In the genomic region with DNA sequence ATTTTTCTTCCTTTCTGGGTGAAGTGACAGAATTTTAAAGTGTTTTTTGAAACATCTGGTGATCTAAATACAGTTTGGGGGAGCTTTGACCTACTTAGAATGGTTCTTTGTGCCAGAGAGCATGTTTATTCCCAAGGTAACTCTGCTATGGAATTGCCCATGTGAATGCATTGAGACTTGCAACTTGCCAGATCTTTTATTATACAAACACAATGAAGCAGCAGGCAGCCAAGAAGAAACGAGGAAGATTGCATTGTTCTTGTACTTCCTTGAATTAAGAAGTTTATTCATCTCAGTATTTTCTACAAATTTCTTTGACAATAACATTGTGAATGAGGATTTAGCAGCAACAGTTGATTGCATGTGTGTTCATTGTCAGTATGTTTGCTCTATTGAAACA, we compare ENCODE assay signal across 1 cellular context.
TF ChIP-seq lines count a peak whose summit lies in the region.

No MANE protein-coding gene starts in this region.

TF ChIP-seq in GM23338, 12 proteins besides CTCF, POLR2A, EP300 and RAD21 (continued from another document):
- TF ChIP-seq, protein P1, sequence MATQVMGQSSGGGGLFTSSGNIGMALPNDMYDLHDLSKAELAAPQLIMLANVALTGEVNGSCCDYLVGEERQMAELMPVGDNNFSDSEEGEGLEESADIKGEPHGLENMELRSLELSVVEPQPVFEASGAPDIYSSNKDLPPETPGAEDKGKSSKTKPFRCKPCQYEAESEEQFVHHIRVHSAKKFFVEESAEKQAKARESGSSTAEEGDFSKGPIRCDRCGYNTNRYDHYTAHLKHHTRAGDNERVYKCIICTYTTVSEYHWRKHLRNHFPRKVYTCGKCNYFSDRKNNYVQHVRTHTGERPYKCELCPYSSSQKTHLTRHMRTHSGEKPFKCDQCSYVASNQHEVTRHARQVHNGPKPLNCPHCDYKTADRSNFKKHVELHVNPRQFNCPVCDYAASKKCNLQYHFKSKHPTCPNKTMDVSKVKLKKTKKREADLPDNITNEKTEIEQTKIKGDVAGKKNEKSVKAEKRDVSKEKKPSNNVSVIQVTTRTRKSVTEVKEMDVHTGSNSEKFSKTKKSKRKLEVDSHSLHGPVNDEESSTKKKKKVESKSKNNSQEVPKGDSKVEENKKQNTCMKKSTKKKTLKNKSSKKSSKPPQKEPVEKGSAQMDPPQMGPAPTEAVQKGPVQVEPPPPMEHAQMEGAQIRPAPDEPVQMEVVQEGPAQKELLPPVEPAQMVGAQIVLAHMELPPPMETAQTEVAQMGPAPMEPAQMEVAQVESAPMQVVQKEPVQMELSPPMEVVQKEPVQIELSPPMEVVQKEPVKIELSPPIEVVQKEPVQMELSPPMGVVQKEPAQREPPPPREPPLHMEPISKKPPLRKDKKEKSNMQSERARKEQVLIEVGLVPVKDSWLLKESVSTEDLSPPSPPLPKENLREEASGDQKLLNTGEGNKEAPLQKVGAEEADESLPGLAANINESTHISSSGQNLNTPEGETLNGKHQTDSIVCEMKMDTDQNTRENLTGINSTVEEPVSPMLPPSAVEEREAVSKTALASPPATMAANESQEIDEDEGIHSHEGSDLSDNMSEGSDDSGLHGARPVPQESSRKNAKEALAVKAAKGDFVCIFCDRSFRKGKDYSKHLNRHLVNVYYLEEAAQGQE (IDR thresholded peaks at IDR 0.05; ENCODE audit: unreplicated experiment), result no peak
